ENCODE assay signal across 20 cellular contexts in the genomic region with DNA sequence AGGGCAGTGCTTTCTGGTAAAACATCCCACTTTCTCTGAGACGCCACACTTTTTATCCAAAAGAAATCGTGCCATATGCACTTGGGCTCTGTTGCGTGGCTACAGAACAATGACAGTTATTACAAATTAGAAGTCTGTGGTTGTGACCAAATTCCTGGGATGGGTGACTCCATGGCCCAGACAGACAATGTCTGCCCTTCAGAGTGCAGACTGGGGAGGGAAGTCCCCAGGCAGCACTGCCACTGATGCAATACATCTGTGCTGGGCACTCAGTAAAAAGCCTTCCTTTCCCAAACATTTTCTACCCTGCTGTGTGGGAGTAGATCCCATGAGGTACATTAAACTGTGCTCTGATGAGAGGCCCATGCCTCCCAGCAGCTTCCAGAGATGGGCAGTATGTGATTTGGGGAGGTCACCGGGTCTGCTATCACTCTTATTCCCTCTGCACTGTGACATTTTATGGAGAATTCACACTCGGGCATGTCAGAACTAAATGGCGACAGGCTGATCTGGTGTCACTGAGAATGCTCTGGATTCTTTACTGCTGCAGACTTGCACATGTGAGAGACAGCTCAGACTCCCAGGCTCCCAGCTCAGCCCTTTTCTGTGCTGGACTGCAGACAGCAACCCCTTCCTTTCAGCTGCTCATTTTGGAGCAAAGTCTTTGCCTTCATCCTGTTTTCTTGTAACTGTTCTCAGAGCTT.
DNase-seq lines count a peak whose midpoint lies in the region; ATAC-seq and TF ChIP-seq lines count a peak whose summit lies in the region.
"Had no signal": no experiment of that assay in that cellular context is flagged by ENCODE, and none has a peak within 500 bp of the region (broad histone marks: within the 10 kb centered on the region; RNA-seq: fewer than 3 reads in every experiment).

No MANE protein-coding gene starts in this region.

- DNase-seq in HFFc6 (peak; percentile 41), mammary epithelial cell (peak; percentile 22), left cardiac atrium (no peak), dermis blood vessel endothelial cell (no peak)
- no peak for DNase-seq in stimulated activated CD4-positive, alpha-beta T cell treated with anti-CD3 and anti-CD28 coated beads, Interleukin-4, amount 100 ng/mL, for 1 hour
- DNase-seq: activated CD4-positive, alpha-beta T cell treated with anti-CD3 and anti-CD28 coated beads, Interleukin-2, amount 50 U/mL, for 1 hour; amygdala; KG1; kidney glomerular epithelial cell; NCI-H187; NCI-H524 treated with DMSO at 0.1 percent for 48 hours; right lobe of liver; RPMI8226; T1000 had no signal

- H3K9me3 ChIP-seq in mammary epithelial cell (replicated peaks; ENCODE audit: insufficient read depth, low read length) (peaks cover 3% of the 10 kb centered on the region), skeletal muscle satellite cell (replicated peaks; ENCODE audit: low read length) (no peaks in the 10 kb centered on the region)
- H3K9me3 ChIP-seq: right lobe of liver had no signal

- no peaks in the 10 kb centered on the region for H3K36me3 Mint-ChIP-seq in HFFc6 (ENCODE audit: low read depth)
- H3K36me3 Mint-ChIP-seq: natural killer cell treated with Interleukin-12 subunit alpha and Interleukin-12 subunit beta and Interleukin-15 and Interleukin-18, amount 100 ng/mL, for 72 hours had no signal

- no peaks in the 10 kb centered on the region for H3K27me3 ChIP-seq in mammary epithelial cell (ENCODE audit: insufficient read depth, low read length)
- no peaks in the 10 kb centered on the region for H3K27me3 ChIP-seq in skeletal muscle satellite cell (ENCODE audit: control insufficient read depth, insufficient read depth, low read length)
- H3K27me3 ChIP-seq: right lobe of liver had no signal

- H3K36me3 ChIP-seq in mammary epithelial cell (ENCODE audit: insufficient read depth, low read length) (no peaks in the 10 kb centered on the region), skeletal muscle satellite cell (ENCODE audit: insufficient read depth, low read length) (no peaks in the 10 kb centered on the region)
- H3K36me3 ChIP-seq: right lobe of liver had no signal

- no peak overlapping the region for H3K4me3 Mint-ChIP-seq in HFFc6
- H3K4me3 Mint-ChIP-seq: GM23338; natural killer cell treated with Interleukin-12 subunit alpha and Interleukin-12 subunit beta and Interleukin-15 and Interleukin-18, amount 100 ng/mL, for 72 hours; stimulated activated naive CD8-positive, alpha-beta T cell treated with anti-CD3 and anti-CD28 coated beads, Interleukin-15, Interleukin-2, amounts not matched to agents 100 ng/mL and 50 ng/mL, for 24 hours had no signal

- H3K4me1 Mint-ChIP-seq in HFFc6 (ENCODE audit: low read depth) = peaks cover 68% of the 10 kb centered on the region
- H3K4me1 Mint-ChIP-seq: GM23338 had no signal

- 13% methylated on average over 6 of the region's 6 CpGs for WGBS in mammary epithelial cell (ENCODE audit: low coverage, missing lambda C conversion rate)

- H3K9me3 Mint-ChIP-seq in HFFc6 = no peaks in the 10 kb centered on the region
- H3K9me3 Mint-ChIP-seq: natural killer cell treated with Interleukin-12 subunit alpha and Interleukin-12 subunit beta and Interleukin-15 and Interleukin-18, amount 100 ng/mL, for 72 hours; stimulated activated naive CD8-positive, alpha-beta T cell treated with anti-CD3 and anti-CD28 coated beads, Interleukin-15, Interleukin-2, amounts not matched to agents 100 ng/mL and 50 ng/mL, for 24 hours had no signal

- H3K27ac ChIP-seq in mammary epithelial cell (ENCODE audit: insufficient read depth, low read depth, low read length) = no peak overlapping the region
- H3K27ac ChIP-seq: right lobe of liver had no signal

- BruUV-seq in mammary epithelial cell (replicated peaks; lab: Mats Ljungman, UMichigan) = no TSS peak

- TF ChIP-seq CTCF in HFFc6 (IDR thresholded peaks at IDR 0.05) (no peak), mammary epithelial cell (conservative IDR thresholded peaks at IDR 0.05 in 1 of 2, IDR thresholded peaks at IDR 0.05 in 1 of 2; ENCODE audit: extremely low read depth in 1 of 2, insufficient read depth in 1 of 2, low read depth in 1 of 2, low read length in 2 of 2) (no peak)

- intact Hi-C loops in mammary epithelial cell (cut with micrococcal nuclease) = no loop called here
- intact Hi-C loops in left cardiac atrium (cut with DNase I) = no loop called here

- no peak overlapping the region for H3K4me3 ChIP-seq in mammary epithelial cell (replicated peaks in 1 of 3; ENCODE audit: insufficient read depth in 1 of 3, low read depth in 2 of 3, low read length in 3 of 3)
- H3K4me3 ChIP-seq in skeletal muscle satellite cell (ENCODE audit: low read length) = no peak overlapping the region
- H3K4me3 ChIP-seq: GM23338, right lobe of liver had no signal

- peak overlapping the region; percentile 63 for H3K27ac Mint-ChIP-seq in HFFc6
- H3K27ac Mint-ChIP-seq: GM23338; natural killer cell treated with Interleukin-12 subunit alpha and Interleukin-12 subunit beta and Interleukin-15 and Interleukin-18, amount 100 ng/mL, for 72 hours; stimulated activated naive CD8-positive, alpha-beta T cell treated with anti-CD3 and anti-CD28 coated beads, Interleukin-15, Interleukin-2, amounts not matched to agents 100 ng/mL and 50 ng/mL, for 24 hours had no signal

- no peaks in the 10 kb centered on the region for H3K4me1 ChIP-seq in mammary epithelial cell (ENCODE audit: insufficient read depth, low read length)
- peaks cover 60% of the 10 kb centered on the region for H3K4me1 ChIP-seq in skeletal muscle satellite cell (ENCODE audit: control insufficient read depth, insufficient read depth, low read length)
- H3K4me1 ChIP-seq: right lobe of liver had no signal

- no peaks in the 10 kb centered on the region for H3K79me2 ChIP-seq in mammary epithelial cell (ENCODE audit: insufficient read depth, low read length)

- H3K9ac ChIP-seq in mammary epithelial cell (ENCODE audit: insufficient read depth, low read length) (no peak overlapping the region), skeletal muscle satellite cell (ENCODE audit: low read depth, low read length) (peak overlapping the region; percentile 20)

- no peaks in the 10 kb centered on the region for H4K20me1 ChIP-seq in mammary epithelial cell (ENCODE audit: insufficient read depth, low read length)

- H2AFZ ChIP-seq in mammary epithelial cell (ENCODE audit: low read depth, low read length) = no peak overlapping the region
- H2AFZ ChIP-seq: GM23338 had no signal

- H3K27me3 Mint-ChIP-seq in HFFc6 (ENCODE audit: insufficient read depth) = peaks cover 2% of the 10 kb centered on the region; the same call in 1 of the 2 replicates

- H3K4me2 ChIP-seq in mammary epithelial cell (ENCODE audit: insufficient read depth, low read depth, low read length) (no peak overlapping the region), skeletal muscle satellite cell (ENCODE audit: low read length) (peak overlapping the region; percentile 37)
- H3K4me2 ChIP-seq: GM23338 had no signal

- dilution Hi-C loops in mammary epithelial cell (cut with HindIII; ENCODE audit: low sequenced_read_pairs) = no loop called here

- ATAC-seq in left cardiac atrium (peak; percentile 84 to 87), GM21786 (IDR thresholded peaks at IDR 0.05; ENCODE audit: unreplicated experiment) (no peak), HG03108 (IDR thresholded peaks at IDR 0.05; ENCODE audit: unreplicated experiment) (no peak)
- ATAC-seq: GM23338; natural killer cell treated with Interleukin-12 subunit alpha and Interleukin-12 subunit beta and Interleukin-15 and Interleukin-18, amount 100 ng/mL, for 72 hours; right lobe of liver had no signal

- CTCF ChIA-PET in mammary epithelial cell (lab: Charles Lee; ENCODE audit: low non-redundant PET) = no interaction called here

- in situ Hi-C loops in mammary epithelial cell (cut with MboI; ENCODE audit: low sequenced_read_pairs in 2 of 2) = no loop called here

Comparison
In these comparisons a context has a peak if more than half of its experiments do, and no peak if none do; other contexts are left out.
1. DNase-seq: peak in HFFc6 (single experiment) and mammary epithelial cell (single experiment); none in left cardiac atrium (single experiment), dermis blood vessel endothelial cell (single experiment) and stimulated activated CD4-positive, alpha-beta T cell treated with anti-CD3 and anti-CD28 coated beads, Interleukin-4, amount 100 ng/mL, for 1 hour (single experiment).
2. ATAC-seq: peak in left cardiac atrium (2 of 2); none in GM21786 (single experiment) and HG03108 (single experiment).